ENCODE assay signal across 17 cellular contexts in the genomic region with DNA sequence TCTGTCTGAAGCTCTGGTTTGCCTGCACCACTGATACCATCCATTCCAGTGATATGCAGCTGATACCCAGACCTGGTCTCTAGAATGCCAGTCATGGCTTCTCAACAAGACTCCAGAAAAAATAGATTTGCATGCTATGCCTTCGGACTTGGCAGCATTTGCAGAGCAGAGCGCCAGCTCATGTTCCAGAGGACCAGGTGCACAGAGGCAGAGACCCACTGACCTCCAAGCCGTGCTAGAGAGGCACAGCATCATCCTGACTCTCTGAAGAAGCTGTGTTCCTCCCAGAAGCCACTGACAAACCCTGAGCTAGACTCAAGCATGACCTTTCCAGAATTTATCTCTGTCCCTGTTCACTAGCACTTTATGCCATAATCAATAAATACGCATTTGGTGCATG. TPM values are rescaled to one million over a fixed set of nuclear protein-coding genes. Genes with fewer than 3 reads are reported as not detected.
DNase-seq lines count a peak whose midpoint lies in the region; ATAC-seq, FAIRE-seq and TF ChIP-seq lines count a peak whose summit lies in the region.
"Had no signal": no experiment of that assay in that cellular context is flagged by ENCODE, and none has a peak within 500 bp of the region (broad histone marks: within the 10 kb centered on the region; RNA-seq: fewer than 3 reads in every experiment).

No MANE protein-coding gene starts in this region.

- BruUV-seq in HepG2 (replicated peaks; lab: Mats Ljungman, UMichigan) = no TSS peak

- TF ChIP-seq RAD21 in HepG2 (CRISPR knock-in tag; IDR thresholded peaks at IDR 0.05) = no peak

- CTCF ChIA-PET in HepG2 (lab: Yijun Ruan, JAX; ENCODE audit: low intra/inter-chr PET ratio, low total read pairs) = no interaction called here

- H3K27ac ChIP-seq in HepG2 (ENCODE audit: extremely low read length, insufficient read depth, low read length) = no peak overlapping the region
- H3K27ac ChIP-seq in right lobe of liver = no peak overlapping the region
- no peak overlapping the region for H3K27ac ChIP-seq in kidney (ENCODE audit: low read depth in 2 of 2, low read length in 2 of 2)
- no peak overlapping the region for H3K27ac ChIP-seq in spleen
- no peak overlapping the region for H3K27ac ChIP-seq in caudate nucleus (ENCODE audit: low read depth, low read length)

- no peaks in the 10 kb centered on the region for H4K20me1 ChIP-seq in HepG2 (ENCODE audit: insufficient read depth, low read length)

- H3K4me3 ChIP-seq in HepG2 (replicated peaks in 1 of 3; ENCODE audit: insufficient read depth in 1 of 3, low read depth in 2 of 3, low read length in 3 of 3) (no peak overlapping the region), right lobe of liver (no peak overlapping the region), kidney (ENCODE audit: low read length in 2 of 2) (no peak overlapping the region), spleen (no peak overlapping the region)

- H3K4me1 ChIP-seq in HepG2 (ENCODE audit: insufficient read depth, low read length) = no peaks in the 10 kb centered on the region
- H3K4me1 ChIP-seq in right lobe of liver = peaks cover 0 to 7% (median 0%) of the 10 kb centered on the region in 4 donors
- H3K4me1 ChIP-seq in kidney (ENCODE audit: control insufficient read depth in 1 of 2, insufficient read depth in 1 of 2, low read depth in 1 of 2, low read length in 2 of 2) = no peaks in the 10 kb centered on the region
- no peaks in the 10 kb centered on the region for H3K4me1 ChIP-seq in spleen

- in situ Hi-C loops in HepG2 (cut with HindIII; ENCODE audit: extremely low pct_ligation_motif_present, low pct_unique_long_range_greater_than_20kb) = no loop called here

- WGBS in HepG2 (ENCODE audit: low lambda C conversion rate) = 34% methylated on average over 3 of the region's 4 CpGs
- WGBS in right lobe of liver (ENCODE audit: insufficient coverage, low coverage, low lambda C conversion rate, missing lambda C conversion rate) = 76% methylated on average over 4 of the region's 4 CpGs
- WGBS in spleen, 5 donors = 81 to 92% (median 88%) methylated on average over 4 of the region's 4 CpGs

- POLR2A ChIA-PET in HepG2 (lab: Yijun Ruan, JAX) = no interaction called here

- H3K9ac ChIP-seq in HepG2 (ENCODE audit: insufficient read depth, low read depth, low read length) (no peak overlapping the region), kidney (ENCODE audit: low read length in 2 of 2) (no peak overlapping the region)

- no peaks in the 10 kb centered on the region for H3K9me3 ChIP-seq in HepG2 (ENCODE audit: low read length)
- H3K9me3 ChIP-seq in right lobe of liver = no peaks in the 10 kb centered on the region
- H3K9me3 ChIP-seq in kidney (ENCODE audit: control insufficient read depth in 1 of 2, low read length in 2 of 2) = no peaks in the 10 kb centered on the region
- H3K9me3 ChIP-seq in spleen = no peaks in the 10 kb centered on the region

- no peaks in the 10 kb centered on the region for H3K36me3 ChIP-seq in HepG2 (replicated peaks in 1 of 2; ENCODE audit: control insufficient read depth in 1 of 2, insufficient read depth in 2 of 2, low read length in 2 of 2)
- no peaks in the 10 kb centered on the region for H3K36me3 ChIP-seq in right lobe of liver
- no peaks in the 10 kb centered on the region for H3K36me3 ChIP-seq in kidney (ENCODE audit: control insufficient read depth in 1 of 2, insufficient read depth in 2 of 2, low read length in 2 of 2)
- H3K36me3 ChIP-seq in spleen = no peaks in the 10 kb centered on the region

- no peaks in the 10 kb centered on the region for H3K79me2 ChIP-seq in HepG2 (ENCODE audit: insufficient read depth, low read length)

- TF ChIP-seq EP300 in HepG2 (IDR thresholded peaks at IDR 0.05; ENCODE audit: low read depth in 2 of 2, low read length in 2 of 2) = no peak
- TF ChIP-seq EP300 in HepG2 (CRISPR knock-in tag; IDR thresholded peaks at IDR 0.05; ENCODE audit: borderline replicate concordance) = no peak

- DNase-seq in HepG2 (ENCODE audit: low spot score) (no peak), right lobe of liver (no peak), kidney (peak; percentile 15), spleen (peak; percentile 51), NCI-H524 (lab: John Stamatoyannopoulos, UW) (no peak), caudate nucleus (lab: John Stamatoyannopoulos, UW) (no peak)
- DNase-seq: C1 segment of cervical spinal cord; Calu3; CD4-positive, alpha-beta T cell; DMS 273 treated with DMSO at 0.1 percent for 48 hours; DND-41; GDM1; HCEC 1CT; HFFc6; IMR-90 had no signal

- intact Hi-C loops in HepG2 (cut with micrococcal nuclease; ENCODE audit: unreplicated experiment) = no loop called here
- intact Hi-C loops in right lobe of liver (cut with DNase I) = no loop called here
- intact Hi-C loops in kidney (cut with DNase I) = no loop called here
- intact Hi-C loops in spleen (cut with DNase I; ENCODE audit: low total_unique reads) = no loop called here

- FAIRE-seq in HepG2 (lab: Jason Lieb, UNC) (no peak), kidney (lab: Jason Lieb, UNC) (no peak)
- FAIRE-seq: A204.1 had no signal

- peaks cover 0 to 21% of the 10 kb centered on the region in 2 experiments; a peak in 3 of 5 replicates for H3K27me3 ChIP-seq in HepG2 (ENCODE audit: control insufficient read depth in 1 of 2, insufficient read depth in 2 of 2, low read length in 2 of 2)
- H3K27me3 ChIP-seq in right lobe of liver = no peaks in the 10 kb centered on the region
- H3K27me3 ChIP-seq in spleen (replicated peaks in 1 of 7) = peaks cover 0 to 9% (median 0%) of the 10 kb centered on the region in 7 donors

- H3K4me2 ChIP-seq in HepG2 (ENCODE audit: low read depth, low read length) = no peak overlapping the region

- ATAC-seq in HepG2 (no peak), right lobe of liver (no peak), HG02642 (IDR thresholded peaks at IDR 0.05; ENCODE audit: poor library complexity, unreplicated experiment) (no peak)

- no peak for TF ChIP-seq CTCF in HepG2 (CRISPR knock-in tag; IDR thresholded peaks at IDR 0.05)
- TF ChIP-seq CTCF in right lobe of liver (IDR thresholded peaks at IDR 0.05) = no peak
- TF ChIP-seq CTCF in kidney (IDR thresholded peaks at IDR 0.05; ENCODE audit: borderline replicate concordance, extremely low read depth, insufficient read depth) = no peak
- no peak for TF ChIP-seq CTCF in spleen (IDR thresholded peaks at IDR 0.05 in 8 of 11, conservative IDR thresholded peaks at IDR 0.05 in 3 of 11)

- no peak for TF ChIP-seq POLR2A in HepG2 (IDR thresholded peaks at IDR 0.05; ENCODE audit: insufficient read depth in 1 of 2, low read depth in 2 of 2, low read length in 2 of 2)
- TF ChIP-seq POLR2A in right lobe of liver (IDR thresholded peaks at IDR 0.05) = no peak
- no peak for TF ChIP-seq POLR2A in spleen (IDR thresholded peaks at IDR 0.05)

- H2AFZ ChIP-seq in HepG2 (ENCODE audit: low read length) = no peak overlapping the region

TF ChIP-seq in HepG2, 621 proteins besides CTCF, POLR2A, EP300 and RAD21:
- no peak for TF ChIP-seq RARA (CRISPR knock-in tag; IDR thresholded peaks at IDR 0.05)
- 0 out of 2 replicates have a peak, but pooled peaks have one; percentile 9 for TF ChIP-seq NFE2L2 (IDR thresholded peaks at IDR 0.05; ENCODE audit: low read length)

RNA-seq across cellular contexts. Expression of a gene that starts 7.0 kb away (rescaled TPM):
- 1.1 and 1.3 TPM in 2 replicates for total RNA-seq in HepG2 (2016; rRNA removed; fragmentation: Illumina TruSeq; extraction: Trizol)
- 1.3 and 1.8 TPM in 2 replicates for total RNA-seq in HepG2 (2016; cell fraction: cytosol; rRNA removed; fragmentation: Illumina TruSeq; extraction: Trizol; ENCODE audit: low read depth)
- total RNA-seq in HepG2 (2016; cell fraction: insoluble cytoplasmic fraction; rRNA removed; fragmentation: Illumina TruSeq; extraction: Trizol) = 1.2 and 1.3 TPM in 2 replicates
- total RNA-seq in HepG2 (2016; cell fraction: membrane; rRNA removed; fragmentation: Illumina TruSeq; extraction: Trizol) = 2.2 and 2.3 TPM in 2 replicates
- 0.78 TPM in 2 replicates for total RNA-seq in HepG2 (2016; cell fraction: nucleus; rRNA removed; fragmentation: Illumina TruSeq; extraction: Trizol)
- 0.85 and 0.90 TPM in 2 replicates for polyA plus RNA-seq in HepG2 (2011; rRNA removed)
- polyA plus RNA-seq in HepG2 (2011; cell fraction: cytosol; rRNA removed) = 0.47 and 0.62 TPM in 2 replicates
- 0.83 and 1.2 TPM in 2 replicates for polyA plus RNA-seq in HepG2 (2011; cell fraction: nucleus; rRNA removed)
- 0.30 and 0.45 TPM in 2 replicates for polyA plus RNA-seq in HepG2 (2012)
- 2.1 and 2.9 TPM in 2 replicates for polyA plus RNA-seq in HepG2 (2016; cell fraction: cytosol; fragmentation: Illumina TruSeq; extraction: Trizol; ENCODE audit: low read depth)
- polyA plus RNA-seq in HepG2 (2016; cell fraction: insoluble cytoplasmic fraction; fragmentation: Illumina TruSeq; extraction: Trizol; ENCODE audit: low read depth) = 1.7 and 2.3 TPM in 2 replicates
- 3.3 and 3.5 TPM in 2 replicates for polyA plus RNA-seq in HepG2 (2016; cell fraction: membrane; fragmentation: Illumina TruSeq; extraction: Trizol; ENCODE audit: low read depth)
- polyA plus RNA-seq in HepG2 (2016; cell fraction: nucleus; fragmentation: Illumina TruSeq; extraction: Trizol; ENCODE audit: insufficient read depth, low read depth) = 2.0 and 3.4 TPM in 2 replicates
- 0.20 and 0.87 TPM in 2 replicates for polyA minus RNA-seq in HepG2 (2011; rRNA and poly(A)+ RNA removed; ENCODE audit: low replicate concordance)
- polyA minus RNA-seq in HepG2 (2011; cell fraction: cytosol; rRNA and poly(A)+ RNA removed) = not detected in 2 replicates
- polyA minus RNA-seq in HepG2 (2011; cell fraction: nucleus; rRNA and poly(A)+ RNA removed) = 0.75 and 0.77 TPM in 2 replicates
- total RNA-seq in right lobe of liver = 10 to 100 TPM; 20.6 to 63.6 (median 29.5) TPM
- 40.7 TPM for total RNA-seq in kidney
- 40.9 TPM for polyA plus RNA-seq in kidney (ENCODE audit: insufficient read depth, low read depth, low replicate concordance)
- total RNA-seq in spleen = 10 to 100 TPM; 25.6 to 50.9 (median 41.3) TPM
- polyA plus RNA-seq in spleen = 10 to 100 TPM; 15.8 to 31.4 (median 18.3) TPM

Comparison
In these comparisons a context has a peak if more than half of its experiments do, and no peak if none do; other contexts are left out.
1. RNA of a gene that starts 7.0 kb away (total RNA-seq): 25.6 to 50.9 TPM in spleen, 40.7 TPM in kidney (single experiment) and 20.6 to 63.6 TPM in right lobe of liver; 0.78 to 2.3 TPM in HepG2; every median in the first group is over 4 times any median in the second.
2. DNase-seq: peak in kidney (single experiment) and spleen (single experiment); none in HepG2 (single experiment), right lobe of liver (0 of 3), NCI-H524 (0 of 2) and caudate nucleus (0 of 61).